Comparison of ENCODE assay signal across 10 cellular contexts in genomic region chr5:135139397-135140134, GRCh38.
A peak's percentile ranks its signal among the peaks of the same experiment; 100 is the strongest.
DNase-seq lines count a peak whose midpoint lies in the region; TF ChIP-seq lines count a peak whose summit lies in the region.
"Had no signal": no experiment of that assay in that cellular context is flagged by ENCODE, and none has a peak within 500 bp of the region (broad histone marks: within the 10 kb centered on the region; RNA-seq: fewer than 3 reads in every experiment).

No MANE protein-coding gene starts in this region.

- no peak overlapping the region for H3K4me3 ChIP-seq in NB4 (ENCODE audit: low read depth, low read length)
- H3K4me3 ChIP-seq in coronary artery: no peak overlapping the region

- H3K36me3 Mint-ChIP-seq in nephron progenitor cell (ENCODE audit: low read depth): no peaks in the 10 kb centered on the region

- no peak overlapping the region for H3K4me3 Mint-ChIP-seq in nephron progenitor cell

- peaks cover 21% of the 10 kb centered on the region for H3K4me1 Mint-ChIP-seq in nephron progenitor cell

- H3K27ac Mint-ChIP-seq in nephron progenitor cell: peak overlapping the region; percentile 40

- no peak for TF ChIP-seq POLR2A in NB4 (IDR thresholded peaks at IDR 0.05; ENCODE audit: extremely low read depth, insufficient read length)

- peaks cover 18% of the 10 kb centered on the region for H3K27me3 Mint-ChIP-seq in nephron progenitor cell (ENCODE audit: low read depth, poor library complexity)

- TF ChIP-seq CTCF in NB4 (IDR thresholded peaks at IDR 0.05; ENCODE audit: low read depth, low read length) (no peak), coronary artery (IDR thresholded peaks at IDR 0.05) (no peak), nephron progenitor cell (IDR thresholded peaks at IDR 0.05) (no peak)

- no peak overlapping the region for H3K27ac ChIP-seq in coronary artery

- peak; percentile 92 for DNase-seq in CD1c-positive myeloid dendritic cell (ENCODE audit: extremely low spot score)
- DNase-seq in NB4 (ENCODE audit: low read depth): peak; percentile 87
- peak; percentile 61 for DNase-seq in coronary artery (ENCODE audit: low spot score)
- peak; percentile 40 for DNase-seq in nephron progenitor cell
- DNase-seq in NCI-H345 treated with DMSO at 0.1 percent for 48 hours (lab: John Stamatoyannopoulos, UW; ENCODE audit: unreplicated experiment): no peak
- no peak for DNase-seq in activated T-cell treated with anti-CD3 and anti-CD28 coated beads, Interleukin-2, amount 50 U/mL, for 48 hours
- DNase-seq in stimulated activated CD8-positive, alpha-beta memory T cell treated with anti-CD3 and anti-CD28 coated beads, Interleukin-4, amount 100 ng/mL, for 48 hours: no peak
- DNase-seq in NCI-H2196 treated with DMSO at 0.1 percent for 48 hours (lab: John Stamatoyannopoulos, UW; ENCODE audit: unreplicated experiment): no peak
- DNase-seq: NCI-H69; stimulated activated CD4-positive, alpha-beta T cell treated with anti-CD3 and anti-CD28 coated beads, Interleukin-2, amount 100 ng/mL, for 48 hours had no signal

- no peaks in the 10 kb centered on the region for H3K9me3 Mint-ChIP-seq in nephron progenitor cell

Comparison
In these comparisons a context has a peak if more than half of its experiments do, and no peak if none do; other contexts are left out.
1. DNase-seq: peak in CD1c-positive myeloid dendritic cell (single experiment), NB4 (single experiment), coronary artery (single experiment) and nephron progenitor cell (single experiment); none in NCI-H345 treated with DMSO at 0.1 percent for 48 hours (single experiment), activated T-cell treated with anti-CD3 and anti-CD28 coated beads, Interleukin-2, amount 50 U/mL, for 48 hours (0 of 2), stimulated activated CD8-positive, alpha-beta memory T cell treated with anti-CD3 and anti-CD28 coated beads, Interleukin-4, amount 100 ng/mL, for 48 hours (single experiment) and NCI-H2196 treated with DMSO at 0.1 percent for 48 hours (single experiment).